Comparison of ENCODE assay signal across 17 cellular contexts in the genomic region with DNA sequence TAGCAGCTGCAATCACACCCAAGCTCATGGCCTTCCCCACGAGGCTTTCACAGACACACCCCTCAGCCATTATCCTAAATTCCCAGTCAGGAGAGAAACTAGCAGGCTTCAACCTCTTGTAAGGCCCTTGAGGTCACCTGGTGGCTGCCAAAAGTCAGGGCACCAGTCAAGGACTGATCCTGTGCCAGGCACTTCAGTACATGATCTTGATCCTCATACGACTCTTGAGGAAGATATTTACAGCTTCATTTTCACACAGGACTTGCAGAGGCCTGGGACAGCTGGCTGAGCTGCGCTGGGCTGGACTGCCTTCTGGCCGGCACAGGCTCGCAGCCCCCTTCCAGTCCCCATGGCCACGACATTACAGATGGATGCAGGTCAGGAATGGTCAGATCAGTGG. TPM values are rescaled to one million over a fixed set of nuclear protein-coding genes. Genes with fewer than 3 reads are reported as not detected.
DNase-seq lines count a peak whose midpoint lies in the region; ATAC-seq, FAIRE-seq and TF ChIP-seq lines count a peak whose summit lies in the region.
"Had no signal": no experiment of that assay in that cellular context is flagged by ENCODE, and none has a peak within 500 bp of the region (broad histone marks: within the 10 kb centered on the region; RNA-seq: fewer than 3 reads in every experiment).

No MANE protein-coding gene starts in this region.

- TF ChIP-seq RAD21 in SK-N-SH (IDR thresholded peaks at IDR 0.05; ENCODE audit: low read length), result no peak

- H3K9ac ChIP-seq in SK-N-SH, result no peak overlapping the region

- peak overlapping the region; percentile 25 for H3K27ac Mint-ChIP-seq in activated naive CD8-positive, alpha-beta T cell treated with anti-CD3 and anti-CD28 coated beads for 36 hours
- peak overlapping the region; percentile 27 to 66 for H3K27ac Mint-ChIP-seq in natural killer cell treated with Interleukin-12 subunit alpha and Interleukin-12 subunit beta and Interleukin-15 and Interleukin-18, amount 100 ng/mL, for 72 hours
- H3K27ac Mint-ChIP-seq in chondrocyte (ENCODE audit: unreplicated experiment), result no peak overlapping the region
- H3K27ac Mint-ChIP-seq in glutamatergic neuron (ENCODE audit: unreplicated experiment), result no peak overlapping the region
- H3K27ac Mint-ChIP-seq: activated naive CD4-positive, alpha-beta T cell treated with anti-CD3 and anti-CD28 coated beads, Interleukin-2, amount 50 U/mL, for 24 hours; WTC11 had no signal

- H3K27me3 Mint-ChIP-seq in activated naive CD8-positive, alpha-beta T cell treated with anti-CD3 and anti-CD28 coated beads for 36 hours, result no peaks in the 10 kb centered on the region
- no peaks in the 10 kb centered on the region for H3K27me3 Mint-ChIP-seq in natural killer cell treated with Interleukin-12 subunit alpha and Interleukin-12 subunit beta and Interleukin-15 and Interleukin-18, amount 100 ng/mL, for 72 hours
- H3K27me3 Mint-ChIP-seq in chondrocyte (ENCODE audit: low read depth) (no peaks in the 10 kb centered on the region), glutamatergic neuron (ENCODE audit: unreplicated experiment) (peaks cover 3% of the 10 kb centered on the region)
- H3K27me3 Mint-ChIP-seq: activated naive CD4-positive, alpha-beta T cell treated with anti-CD3 and anti-CD28 coated beads, Interleukin-2, amount 50 U/mL, for 24 hours; type B pancreatic cell had no signal

- DNase-seq in SK-N-SH (no peak), GM12892 (ENCODE audit: insufficient read length) (no peak), chondrocyte (ENCODE audit: low spot score) (no peak), occipital lobe (lab: John Stamatoyannopoulos, UW) (no peak), glutamatergic neuron (no peak)
- DNase-seq in activated naive CD8-positive, alpha-beta T cell treated with anti-CD3 and anti-CD28 coated beads for 36 hours, result no peak
- DNase-seq in natural killer cell treated with Interleukin-12 subunit alpha and Interleukin-12 subunit beta and Interleukin-15 and Interleukin-18, amount 100 ng/mL, for 72 hours (ENCODE audit: low spot score), result no peak
- DNase-seq: C1 segment of cervical spinal cord, EL, IMR-90, NCI-H2171, small intestine had no signal

- H3K4me3 ChIP-seq in SK-N-SH (ENCODE audit: low read depth in 2 of 2, low read length in 1 of 2), result no peak overlapping the region
- H3K4me3 ChIP-seq: hepatocyte had no signal

- peaks cover 61% of the 10 kb centered on the region for H4K20me1 ChIP-seq in SK-N-SH (ENCODE audit: insufficient read depth)

- H3K9me3 Mint-ChIP-seq in activated naive CD8-positive, alpha-beta T cell treated with anti-CD3 and anti-CD28 coated beads for 36 hours, result no peaks in the 10 kb centered on the region
- H3K9me3 Mint-ChIP-seq in natural killer cell treated with Interleukin-12 subunit alpha and Interleukin-12 subunit beta and Interleukin-15 and Interleukin-18, amount 100 ng/mL, for 72 hours, result no peaks in the 10 kb centered on the region
- no peaks in the 10 kb centered on the region for H3K9me3 Mint-ChIP-seq in chondrocyte (ENCODE audit: low read depth)
- peaks cover 4% of the 10 kb centered on the region for H3K9me3 Mint-ChIP-seq in glutamatergic neuron (ENCODE audit: unreplicated experiment)
- H3K9me3 Mint-ChIP-seq: activated naive CD4-positive, alpha-beta T cell treated with anti-CD3 and anti-CD28 coated beads, Interleukin-2, amount 50 U/mL, for 24 hours; type B pancreatic cell; WTC11 had no signal

- 79% methylated on average over 5 of the region's 6 CpGs for WGBS in SK-N-SH (ENCODE audit: low lambda C conversion rate)

- CTCF ChIA-PET in SK-N-SH (lab: Yijun Ruan, JAX), result interaction anchor here (2.8 to 3.2 kb wide), 2 partner anchors 9 to 16 kb away, joined by 10 to 16 read pairs; a partner anchor contains a TSS

- peaks cover 35% of the 10 kb centered on the region for H3K36me3 Mint-ChIP-seq in activated naive CD8-positive, alpha-beta T cell treated with anti-CD3 and anti-CD28 coated beads for 36 hours
- H3K36me3 Mint-ChIP-seq in natural killer cell treated with Interleukin-12 subunit alpha and Interleukin-12 subunit beta and Interleukin-15 and Interleukin-18, amount 100 ng/mL, for 72 hours, result peaks cover 22% of the 10 kb centered on the region
- H3K36me3 Mint-ChIP-seq in chondrocyte (ENCODE audit: low read depth) (peaks cover 28% of the 10 kb centered on the region), glutamatergic neuron (ENCODE audit: unreplicated experiment) (peaks cover 6% of the 10 kb centered on the region)

- no peaks in the 10 kb centered on the region for H3K27me3 ChIP-seq in SK-N-SH (ENCODE audit: insufficient read depth)
- H3K27me3 ChIP-seq: hepatocyte had no signal

- no peak for ATAC-seq in SK-N-SH treated with all-trans-retinoic acid at 6 μM for 48 hours
- no peak for ATAC-seq in natural killer cell treated with Interleukin-12 subunit alpha and Interleukin-12 subunit beta and Interleukin-15 and Interleukin-18, amount 100 ng/mL, for 72 hours
- ATAC-seq: WTC11 had no signal

- no peak overlapping the region for H2AFZ ChIP-seq in SK-N-SH (ENCODE audit: low read depth)
- H2AFZ ChIP-seq: hepatocyte had no signal

- H3K4me2 ChIP-seq in SK-N-SH, result no peak overlapping the region
- H3K4me2 ChIP-seq: hepatocyte had no signal

- peaks cover 56 to 74% of the 10 kb centered on the region in 2 experiments for H3K36me3 ChIP-seq in SK-N-SH (replicated peaks in 1 of 2; ENCODE audit: control insufficient read depth in 1 of 2, insufficient read depth in 2 of 2, low read length in 1 of 2)

- no peak for FAIRE-seq in GM12892 (lab: Jason Lieb, UNC)
- FAIRE-seq: small intestine had no signal

- 0 out of 2 replicates have a peak, but pooled peaks have one; percentile 18 for TF ChIP-seq POLR2A in GM12892 (IDR thresholded peaks at IDR 0.05; ENCODE audit: low read depth, low read length)

- TF ChIP-seq CTCF in SK-N-SH (IDR thresholded peaks at IDR 0.05) (no peak), chondrocyte (IDR thresholded peaks at IDR 0.05) (no peak), glutamatergic neuron (IDR thresholded peaks at IDR 0.05; ENCODE audit: partially characterized antibody, unreplicated experiment) (no peak)

- no peak overlapping the region for H3K4me3 Mint-ChIP-seq in activated naive CD8-positive, alpha-beta T cell treated with anti-CD3 and anti-CD28 coated beads for 36 hours
- no peak overlapping the region for H3K4me3 Mint-ChIP-seq in natural killer cell treated with Interleukin-12 subunit alpha and Interleukin-12 subunit beta and Interleukin-15 and Interleukin-18, amount 100 ng/mL, for 72 hours
- no peak overlapping the region for H3K4me3 Mint-ChIP-seq in chondrocyte (ENCODE audit: unreplicated experiment)
- no peak overlapping the region for H3K4me3 Mint-ChIP-seq in glutamatergic neuron (ENCODE audit: unreplicated experiment)
- H3K4me3 Mint-ChIP-seq: activated naive CD4-positive, alpha-beta T cell treated with anti-CD3 and anti-CD28 coated beads, Interleukin-2, amount 50 U/mL, for 24 hours; type B pancreatic cell; WTC11 had no signal

- H3K4me1 Mint-ChIP-seq in activated naive CD8-positive, alpha-beta T cell treated with anti-CD3 and anti-CD28 coated beads for 36 hours, result peaks cover 18% of the 10 kb centered on the region
- peaks cover 30 to 37% of the 10 kb centered on the region in 2 donors for H3K4me1 Mint-ChIP-seq in natural killer cell treated with Interleukin-12 subunit alpha and Interleukin-12 subunit beta and Interleukin-15 and Interleukin-18, amount 100 ng/mL, for 72 hours (ENCODE audit: low read depth in 2 of 2)
- H3K4me1 Mint-ChIP-seq in chondrocyte (ENCODE audit: low read depth) (peaks cover 12% of the 10 kb centered on the region), glutamatergic neuron (ENCODE audit: low read depth, unreplicated experiment) (peaks cover 7% of the 10 kb centered on the region)
- H3K4me1 Mint-ChIP-seq: WTC11 had no signal

- H3F3A ChIP-seq in SK-N-SH (replicated peaks; ENCODE audit: insufficient read depth), result peaks cover 56% of the 10 kb centered on the region

- POLR2A ChIA-PET in SK-N-SH (lab: Yijun Ruan, JAX), result interaction anchor here (10.2 kb wide), 1 partner anchor 8 kb away, joined by 102 read pairs; a partner anchor contains a TSS

- H3K27ac ChIP-seq in SK-N-SH (ENCODE audit: low read depth in 2 of 2, low read length in 1 of 2), result no peak overlapping the region
- H3K27ac ChIP-seq: hepatocyte had no signal

- no peaks in the 10 kb centered on the region for H3K9me2 ChIP-seq in SK-N-SH

- H3K79me2 ChIP-seq in SK-N-SH (ENCODE audit: insufficient read depth), result peaks cover 34% of the 10 kb centered on the region

- H3K4me1 ChIP-seq in SK-N-SH (ENCODE audit: control insufficient read depth in 1 of 2, insufficient read depth in 2 of 2, low read depth in 1 of 2, low read length in 1 of 2), result peaks cover 0 to 5% of the 10 kb centered on the region in 2 experiments; a peak in 1 of 4 replicates

- H3K9me3 ChIP-seq in SK-N-SH, result no peaks in the 10 kb centered on the region

- no peak for TF ChIP-seq EP300 in SK-N-SH (IDR thresholded peaks at IDR 0.05; ENCODE audit: borderline replicate concordance in 1 of 2, low read depth in 1 of 2, low read length in 1 of 2)

RNA-seq across cellular contexts. Expression of a gene that starts 8.8 kb away (rescaled TPM):
- 296 and 389 TPM in 2 replicates for polyA plus RNA-seq in SK-N-SH (2012; rRNA removed)
- polyA plus RNA-seq in SK-N-SH (2012; cell fraction: cytosol; rRNA removed), result 589 and 668 TPM in 2 replicates
- polyA plus RNA-seq in SK-N-SH (2012; cell fraction: nucleus; rRNA removed), result 105 and 146 TPM in 2 replicates
- 108 TPM for polyA plus RNA-seq in GM12892 (2012; ENCODE audit: missing spikeins)
- total RNA-seq in activated naive CD8-positive, alpha-beta T cell treated with anti-CD3 and anti-CD28 coated beads for 36 hours, result 100 to 1,000 TPM; 201 to 214 TPM
- 100 to 1,000 TPM; 114 to 145 TPM for total RNA-seq in natural killer cell treated with Interleukin-12 subunit alpha and Interleukin-12 subunit beta and Interleukin-15 and Interleukin-18, amount 100 ng/mL, for 72 hours
- total RNA-seq in chondrocyte (91.2 to 101 TPM (median 92.2 TPM) in 3 replicates), occipital lobe (12.6 TPM), glutamatergic neuron (ENCODE audit: unreplicated experiment) (134 TPM)

RNA-seq across cellular contexts. Expression of a gene that starts 9.2 kb away (rescaled TPM):
- polyA plus RNA-seq in SK-N-SH (2012; rRNA removed), result 124 and 162 TPM in 2 replicates
- polyA plus RNA-seq in SK-N-SH (2012; cell fraction: cytosol; rRNA removed), result 146 and 187 TPM in 2 replicates
- polyA plus RNA-seq in SK-N-SH (2012; cell fraction: nucleus; rRNA removed), result 85.4 and 105 TPM in 2 replicates
- polyA plus RNA-seq in GM12892 (2012; ENCODE audit: missing spikeins), result 130 TPM
- total RNA-seq in activated naive CD8-positive, alpha-beta T cell treated with anti-CD3 and anti-CD28 coated beads for 36 hours, result 100 to 1,000 TPM; 156 to 162 TPM
- total RNA-seq in natural killer cell treated with Interleukin-12 subunit alpha and Interleukin-12 subunit beta and Interleukin-15 and Interleukin-18, amount 100 ng/mL, for 72 hours, result 100 to 1,000 TPM; 145 to 147 TPM
- total RNA-seq in chondrocyte, result 88.3 to 120 TPM (median 108 TPM) in 3 replicates
- total RNA-seq in occipital lobe, result 55.2 TPM
- total RNA-seq in glutamatergic neuron (ENCODE audit: unreplicated experiment), result 73.9 TPM

RNA-seq across cellular contexts. Expression of a gene that starts 25.1 kb away (rescaled TPM):
- 549 and 836 TPM in 2 replicates for polyA plus RNA-seq in SK-N-SH (2012; rRNA removed)
- polyA plus RNA-seq in SK-N-SH (2012; cell fraction: cytosol; rRNA removed), result 499 and 604 TPM in 2 replicates
- polyA plus RNA-seq in SK-N-SH (2012; cell fraction: nucleus; rRNA removed), result 368 and 467 TPM in 2 replicates
- polyA plus RNA-seq in GM12892 (2012; ENCODE audit: missing spikeins), result 230 TPM
- total RNA-seq in activated naive CD8-positive, alpha-beta T cell treated with anti-CD3 and anti-CD28 coated beads for 36 hours, result 100 to 1,000 TPM; 256 to 258 TPM
- total RNA-seq in natural killer cell treated with Interleukin-12 subunit alpha and Interleukin-12 subunit beta and Interleukin-15 and Interleukin-18, amount 100 ng/mL, for 72 hours, result 100 to 1,000 TPM; 286 to 366 TPM
- total RNA-seq in chondrocyte (120 to 134 TPM (median 130 TPM) in 3 replicates), occipital lobe (11.9 TPM), glutamatergic neuron (ENCODE audit: unreplicated experiment) (9.5 TPM)

RNA-seq across cellular contexts. Expression of a gene that starts 39.0 kb away (rescaled TPM):
- 7.4 and 8.2 TPM in 2 replicates for polyA plus RNA-seq in SK-N-SH (2012; rRNA removed)
- 2.7 and 3.3 TPM in 2 replicates for polyA plus RNA-seq in SK-N-SH (2012; cell fraction: cytosol; rRNA removed)
- 16.1 and 16.8 TPM in 2 replicates for polyA plus RNA-seq in SK-N-SH (2012; cell fraction: nucleus; rRNA removed)
- 3.1 TPM for polyA plus RNA-seq in GM12892 (2012; ENCODE audit: missing spikeins)
- total RNA-seq in activated naive CD8-positive, alpha-beta T cell treated with anti-CD3 and anti-CD28 coated beads for 36 hours, result 1 to 10 TPM; 5.9 to 9.1 TPM
- total RNA-seq in natural killer cell treated with Interleukin-12 subunit alpha and Interleukin-12 subunit beta and Interleukin-15 and Interleukin-18, amount 100 ng/mL, for 72 hours, result 10 to 100 TPM in 1 of 2 donors, 1 to 10 TPM in 1; 5.9 to 15.3 TPM
- total RNA-seq in chondrocyte (4.4 to 5.8 TPM (median 5.4 TPM) in 3 replicates), occipital lobe (6.6 TPM), glutamatergic neuron (ENCODE audit: unreplicated experiment) (5.5 TPM)

RNA-seq across cellular contexts. Expression of a gene that starts 39.1 kb away (rescaled TPM):
- polyA plus RNA-seq in SK-N-SH (2012; rRNA removed), result 101 and 107 TPM in 2 replicates
- 41.3 and 58.6 TPM in 2 replicates for polyA plus RNA-seq in SK-N-SH (2012; cell fraction: cytosol; rRNA removed)
- polyA plus RNA-seq in SK-N-SH (2012; cell fraction: nucleus; rRNA removed), result 300 and 397 TPM in 2 replicates
- polyA plus RNA-seq in GM12892 (2012; ENCODE audit: missing spikeins), result 34.0 TPM
- total RNA-seq in activated naive CD8-positive, alpha-beta T cell treated with anti-CD3 and anti-CD28 coated beads for 36 hours, result 10 to 100 TPM; 70.0 to 70.1 TPM
- total RNA-seq in natural killer cell treated with Interleukin-12 subunit alpha and Interleukin-12 subunit beta and Interleukin-15 and Interleukin-18, amount 100 ng/mL, for 72 hours, result 10 to 100 TPM; 51.1 to 91.1 TPM
- total RNA-seq in chondrocyte (25.4 to 36.6 TPM (median 29.0 TPM) in 3 replicates), occipital lobe (24.2 TPM), glutamatergic neuron (ENCODE audit: unreplicated experiment) (106 TPM)

Comparison
In these comparisons a context has a peak if more than half of its experiments do, and no peak if none do; other contexts are left out.
1. H3K27ac Mint-ChIP-seq: peak in activated naive CD8-positive, alpha-beta T cell treated with anti-CD3 and anti-CD28 coated beads for 36 hours (single experiment) and natural killer cell treated with Interleukin-12 subunit alpha and Interleukin-12 subunit beta and Interleukin-15 and Interleukin-18, amount 100 ng/mL, for 72 hours (2 of 2); none in chondrocyte (single experiment) and glutamatergic neuron (single experiment).